6 cellular contexts compared by ENCODE assay signal in genomic region chr19:799076-799881, GRCh38. TPM values are rescaled to one million over a fixed set of nuclear protein-coding genes. Genes with fewer than 3 reads are reported as not detected.
A peak's percentile ranks its signal among the peaks of the same experiment; 100 is the strongest.
DNase-seq lines count a peak whose midpoint lies in the region; FAIRE-seq and TF ChIP-seq lines count a peak whose summit lies in the region.

No MANE protein-coding gene starts in this region.

- BruUV-seq in Calu3 (replicated peaks; lab: Mats Ljungman, UMichigan), result no TSS peak
- no TSS peak for BruUV-seq in PC-9 (replicated peaks; lab: Mats Ljungman, UMichigan)

- H3F3A ChIP-seq in PC-9 (ENCODE audit: insufficient read depth, low read depth), result peaks cover 38% of the 10 kb centered on the region; the same call in 1 of the 2 replicates

- H3K27ac Mint-ChIP-seq in Calu3 (ENCODE audit: unreplicated experiment), result peak overlapping the region; percentile 73

- H3K4me3 Mint-ChIP-seq in Calu3 (ENCODE audit: low read depth, unreplicated experiment), result peak overlapping the region; percentile 77

- intact Hi-C loops in Calu3 (cut with micrococcal nuclease; ENCODE audit: unreplicated experiment) (no loop called here), PC-9 (cut with micrococcal nuclease; ENCODE audit: unreplicated experiment) (no loop called here)

- peak overlapping the region; percentile 72 for H3K27ac ChIP-seq in PC-9
- H3K27ac ChIP-seq in fibroblast of lung (ENCODE audit: insufficient read depth, low read length), result peak overlapping the region; percentile 86
- H3K27ac ChIP-seq in subcutaneous abdominal adipose tissue (ENCODE audit: low read depth, low read length), result peak overlapping the region; percentile 69

- peaks cover 64% of the 10 kb centered on the region for H3K79me2 ChIP-seq in PC-9 (ENCODE audit: low read depth)
- peaks cover 64% of the 10 kb centered on the region for H3K79me2 ChIP-seq in fibroblast of lung (ENCODE audit: control insufficient read depth, insufficient read depth, low read length)

- CTCF ChIA-PET in Calu3 (lab: Charles Lee) (interaction anchor here (0.6 to 1.0 kb wide), 2 partner anchors 16 to 94 kb away, joined by 3 read pairs; no protein-coding TSS in a partner anchor), PC-9 (lab: Charles Lee) (interaction anchor here (0.6 kb wide), 1 partner anchor 209 kb away, joined by 3 read pairs; no protein-coding TSS in a partner anchor)

- peaks cover 69% of the 10 kb centered on the region for H3K36me3 Mint-ChIP-seq in Calu3 (ENCODE audit: insufficient read depth, unreplicated experiment)

- H3K27me3 ChIP-seq in PC-9 (ENCODE audit: insufficient read depth, low read depth) (no peaks in the 10 kb centered on the region), fibroblast of lung (ENCODE audit: control insufficient read depth, insufficient read depth, low read length) (no peaks in the 10 kb centered on the region), subcutaneous abdominal adipose tissue (ENCODE audit: control insufficient read depth in 5 of 5, insufficient read depth in 4 of 5, low read length in 5 of 5) (no peaks in the 10 kb centered on the region)

- H3K36me3 ChIP-seq in PC-9 (ENCODE audit: low read depth) (peaks cover 27% of the 10 kb centered on the region), fibroblast of lung (ENCODE audit: control insufficient read depth, insufficient read depth, low read length) (peaks cover 27% of the 10 kb centered on the region), subcutaneous abdominal adipose tissue (ENCODE audit: control insufficient read depth in 5 of 5, insufficient read depth in 5 of 5, low read length in 5 of 5) (peaks cover 0 to 35% (median 20%) of the 10 kb centered on the region in 5 donors)

- no peaks in the 10 kb centered on the region for H3K27me3 Mint-ChIP-seq in Calu3 (ENCODE audit: unreplicated experiment)

- H3K4me1 ChIP-seq in PC-9 (replicated peaks; ENCODE audit: insufficient read depth) (peaks cover 23% of the 10 kb centered on the region), fibroblast of lung (ENCODE audit: control insufficient read depth, extremely low read depth, insufficient read depth, low read length) (peaks cover 29% of the 10 kb centered on the region), subcutaneous abdominal adipose tissue (ENCODE audit: control insufficient read depth in 5 of 5, insufficient read depth in 5 of 5, low read length in 5 of 5) (peaks cover 20 to 79% (median 74%) of the 10 kb centered on the region in 5 donors)

- DNase-seq in Calu3 (no peak), PC-9 (no peak), fibroblast of lung (ENCODE audit: low read depth in 2 of 2) (peak; percentile 61 to 63), NCI-H146 treated with DMSO at 0.1 percent for 48 hours (lab: John Stamatoyannopoulos, UW; ENCODE audit: unreplicated experiment) (no peak), urothelium cell line (ENCODE audit: low spot score) (no peak)

- H3K4me1 Mint-ChIP-seq in Calu3 (ENCODE audit: low read depth, unreplicated experiment), result peaks cover 10% of the 10 kb centered on the region

- TF ChIP-seq CTCF in Calu3 (IDR thresholded peaks at IDR 0.05; ENCODE audit: unreplicated experiment), result no peak
- TF ChIP-seq CTCF in PC-9 (conservative IDR thresholded peaks at IDR 0.05), result 0 out of 2 replicates have a peak, but pooled peaks have one; percentile 12
- peak; percentile 29 to 41 for TF ChIP-seq CTCF in fibroblast of lung (conservative IDR thresholded peaks at IDR 0.05 in 1 of 2, IDR thresholded peaks at IDR 0.05 in 1 of 2; ENCODE audit: low read depth in 1 of 2, low read length in 2 of 2)

- H3K9me2 ChIP-seq in PC-9 (ENCODE audit: insufficient read depth), result no peaks in the 10 kb centered on the region

- H3K9me3 ChIP-seq in PC-9 (ENCODE audit: insufficient read depth, low read depth), result no peaks in the 10 kb centered on the region
- H3K9me3 ChIP-seq in fibroblast of lung (ENCODE audit: control insufficient read depth, insufficient read depth, low read depth, low read length), result no peaks in the 10 kb centered on the region
- H3K9me3 ChIP-seq in subcutaneous abdominal adipose tissue (ENCODE audit: control insufficient read depth in 5 of 5, low read length in 5 of 5), result no peaks in the 10 kb centered on the region

- peak overlapping the region; percentile 79 for H3K9ac ChIP-seq in fibroblast of lung (ENCODE audit: insufficient read depth, low read length)
- H3K9ac ChIP-seq in subcutaneous abdominal adipose tissue (ENCODE audit: low read length in 5 of 5), result peak overlapping the region in 4 of 5 donors; percentile 85 to 89 (median 88)

- POLR2A ChIA-PET in PC-9 (lab: Charles Lee; ENCODE audit: unreplicated experiment), result no interaction called here

- H2AFZ ChIP-seq in PC-9 (no peak overlapping the region), fibroblast of lung (ENCODE audit: low read length) (no peak overlapping the region)

- H4K20me1 ChIP-seq in PC-9 (ENCODE audit: insufficient read depth), result peaks cover 64% of the 10 kb centered on the region
- H4K20me1 ChIP-seq in fibroblast of lung (ENCODE audit: control insufficient read depth, extremely low read depth, insufficient read depth, low read length), result peaks cover 11% of the 10 kb centered on the region

- H3K4me2 ChIP-seq in PC-9 (peak overlapping the region; percentile 97), fibroblast of lung (ENCODE audit: extremely low read depth, insufficient read depth, low read length) (peak overlapping the region; percentile 90)

- H3K9me3 Mint-ChIP-seq in Calu3 (ENCODE audit: low read depth, unreplicated experiment), result no peaks in the 10 kb centered on the region

- H3K4me3 ChIP-seq in PC-9 (peak overlapping the region; percentile 78), fibroblast of lung (replicated peaks in 1 of 4; ENCODE audit: control extremely low read depth in 1 of 4, insufficient read depth in 1 of 4, low read depth in 3 of 4, low read length in 4 of 4) (peak overlapping the region; percentile 71 to 96 (median 88)), subcutaneous abdominal adipose tissue (ENCODE audit: low read depth in 1 of 5, low read length in 5 of 5) (peak overlapping the region; percentile 42 to 90 (median 88))

- no peak for FAIRE-seq in urothelium cell line (lab: Jason Lieb, UNC)

RNA-seq across cellular contexts. Expression of gene PTBP1, which starts 2.0 kb away (rescaled TPM):
- total RNA-seq in Calu3 (2022) (380 and 409 TPM in 2 replicates), PC-9 (2021) (461 and 542 TPM in 2 replicates), fibroblast of lung (67.5 and 83.1 TPM in 2 replicates)
- polyA plus RNA-seq in fibroblast of lung, result 74.6 and 142 TPM in 2 replicates
- 189 and 269 TPM in 2 replicates for polyA plus RNA-seq in fibroblast of lung (2012)
- 309 and 432 TPM in 2 replicates for polyA minus RNA-seq in fibroblast of lung (ENCODE audit: low replicate concordance)

RNA-seq across cellular contexts. Expression of gene PLPPR3, which starts 22.5 kb away (rescaled TPM):
- total RNA-seq in Calu3 (2022) (0.27 TPM in 1 of 2 replicates, not detected in the other), PC-9 (2021) (0.81 and 0.90 TPM in 2 replicates), fibroblast of lung (1.5 and 2.5 TPM in 2 replicates)
- polyA plus RNA-seq in fibroblast of lung, result 0.19 and 0.30 TPM in 2 replicates
- 0.57 and 0.70 TPM in 2 replicates for polyA plus RNA-seq in fibroblast of lung (2012)
- 0.15 and 3.3 TPM in 2 replicates for polyA minus RNA-seq in fibroblast of lung (ENCODE audit: low replicate concordance)

RNA-seq across cellular contexts. Expression of gene AZU1, which starts 28.4 kb away (rescaled TPM):
- total RNA-seq in Calu3 (2022) (not detected in 2 replicates), PC-9 (2021) (not detected in 2 replicates), fibroblast of lung (0.17 TPM in 1 of 2 replicates, not detected in the other)
- polyA plus RNA-seq in fibroblast of lung, result not detected in 2 replicates
- polyA plus RNA-seq in fibroblast of lung (2012), result not detected in 2 replicates
- polyA minus RNA-seq in fibroblast of lung (ENCODE audit: low replicate concordance), result not detected in 2 replicates

RNA-seq across cellular contexts. Expression of gene PRTN3, which starts 41.5 kb away (rescaled TPM):
- total RNA-seq in Calu3 (2022), result not detected in 2 replicates
- not detected in 2 replicates for total RNA-seq in PC-9 (2021)
- not detected in 2 replicates for total RNA-seq in fibroblast of lung
- not detected in 2 replicates for polyA plus RNA-seq in fibroblast of lung
- not detected in 2 replicates for polyA plus RNA-seq in fibroblast of lung (2012)
- not detected in 2 replicates for polyA minus RNA-seq in fibroblast of lung (ENCODE audit: low replicate concordance)

RNA-seq across cellular contexts. Expression of gene MISP, which starts 48.4 kb away (rescaled TPM):
- total RNA-seq in Calu3 (2022) (73.9 and 90.5 TPM in 2 replicates), PC-9 (2021) (91.6 and 101 TPM in 2 replicates), fibroblast of lung (under 0.01 TPM in 1 of 2 replicates, not detected in the other)
- polyA plus RNA-seq in fibroblast of lung, result not detected in 2 replicates
- 0.05 TPM in 1 of 2 replicates, not detected in the other for polyA plus RNA-seq in fibroblast of lung (2012)
- not detected in 2 replicates for polyA minus RNA-seq in fibroblast of lung (ENCODE audit: low replicate concordance)

Comparison
In these comparisons a context has a peak if more than half of its experiments do, and no peak if none do; other contexts are left out.
1. DNase-seq: peak in fibroblast of lung (2 of 2); none in Calu3 (single experiment), PC-9 (0 of 2), NCI-H146 treated with DMSO at 0.1 percent for 48 hours (single experiment) and urothelium cell line (single experiment).
2. Peak in every context shown above with its lines, with median percentiles within 50 percentile points of each other: H3K27ac ChIP-seq and H3K4me3 ChIP-seq.